Comparison of ENCODE assay signal across 15 cellular contexts in genomic region chr7:132778761-132779160, GRCh38.
"Had no signal": no experiment of that assay in that cellular context is flagged by ENCODE, and none has a peak within 500 bp of the region (broad histone marks: within the 10 kb centered on the region; RNA-seq: fewer than 3 reads in every experiment).

No MANE protein-coding gene starts in this region.

- DNase-seq: activated CD4-positive, alpha-beta T cell treated with anti-CD3 and anti-CD28 coated beads for 48 hours; activated effector memory CD4-positive, alpha-beta T cell treated with anti-CD3 and anti-CD28 coated beads, Interleukin-2, amount 50 U/mL, for 16 hours; activated naive CD8-positive, alpha-beta T cell treated with anti-CD3 and anti-CD28 coated beads, Interleukin-2, amount 10 ng/mL, durations not matched to agents 7 days and 5 days; body of pancreas; dermis blood vessel endothelial cell; effector memory CD4-positive, alpha-beta T cell; esophagus squamous epithelium; left cardiac atrium; mesendoderm; naive thymus-derived CD4-positive, alpha-beta T cell; pancreas; right lobe of liver; small intestine; stimulated activated CD4-positive, alpha-beta T cell treated with anti-CD3 and anti-CD28 coated beads, Interleukin-4, amount 100 ng/mL, for 24 hours had no signal

- H3K4me3 Mint-ChIP-seq: activated naive CD8-positive, alpha-beta T cell treated with anti-CD3 and anti-CD28 coated beads, Interleukin-2, amount 10 ng/mL, durations not matched to agents 7 days and 5 days; stimulated activated memory B cell treated with anti-CD40 and anti-IgM and Interleukin-4, amounts not matched to agents 10 μg/mL and 1 μg/mL and 100 μg/mL, for 72 hours had no signal

- ATAC-seq: body of pancreas; left cardiac atrium; naive thymus-derived CD4-positive, alpha-beta T cell; pancreas; right lobe of liver; stimulated activated memory B cell treated with anti-CD40 and anti-IgM and Interleukin-4, amounts not matched to agents 10 μg/mL and 1 μg/mL and 100 μg/mL, for 72 hours had no signal

- H3K27ac Mint-ChIP-seq: activated naive CD8-positive, alpha-beta T cell treated with anti-CD3 and anti-CD28 coated beads, Interleukin-2, amount 10 ng/mL, durations not matched to agents 7 days and 5 days; stimulated activated memory B cell treated with anti-CD40 and anti-IgM and Interleukin-4, amounts not matched to agents 10 μg/mL and 1 μg/mL and 100 μg/mL, for 72 hours had no signal

- H3K27me3 Mint-ChIP-seq: activated naive CD8-positive, alpha-beta T cell treated with anti-CD3 and anti-CD28 coated beads, Interleukin-2, amount 10 ng/mL, durations not matched to agents 7 days and 5 days had no signal
